In the genomic region with DNA sequence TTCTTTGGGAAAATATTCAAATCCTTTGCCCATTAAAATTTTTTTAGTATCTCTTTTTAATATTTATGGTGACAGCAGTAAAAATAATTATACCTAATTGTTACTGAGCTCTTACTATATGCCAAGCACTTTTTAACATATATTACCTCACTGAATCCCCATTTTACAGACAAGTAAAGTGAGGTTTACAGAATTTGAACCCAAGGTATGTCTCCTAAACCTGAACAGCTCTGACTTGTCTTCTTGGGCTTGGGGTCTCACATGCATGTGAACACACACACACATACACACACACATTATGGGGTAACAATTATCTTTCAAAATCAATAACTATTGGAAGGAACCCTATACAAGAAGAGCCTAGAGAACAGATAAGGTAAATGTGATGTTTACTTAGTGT, we compare ENCODE assay signal across 6 cellular contexts.
"Had no signal": no experiment of that assay in that cellular context is flagged by ENCODE, and none has a peak within 500 bp of the region (broad histone marks: within the 10 kb centered on the region; RNA-seq: fewer than 3 reads in every experiment).

No MANE protein-coding gene starts in this region.

- H3K4me3 ChIP-seq: GM23338, HAP-1 had no signal

- ATAC-seq: HCT116 had no signal

- H3K36me3 ChIP-seq: HAP-1 had no signal

- DNase-seq: HFFc6, KG1 had no signal

- H3K9me3 ChIP-seq: HAP-1 had no signal

- H2AFZ ChIP-seq: GM23338 had no signal

- FAIRE-seq: HTR-8/SVneo had no signal
